Comparison of ENCODE assay signal across 9 cellular contexts in genomic region chr7:105656922-105657521, GRCh38.
DNase-seq lines count a peak whose midpoint lies in the region; ATAC-seq and TF ChIP-seq lines count a peak whose summit lies in the region.
"Had no signal": no experiment of that assay in that cellular context is flagged by ENCODE, and none has a peak within 500 bp of the region (broad histone marks: within the 10 kb centered on the region; RNA-seq: fewer than 3 reads in every experiment).

No MANE protein-coding gene starts in this region.

- no peaks in the 10 kb centered on the region for H3K9me3 Mint-ChIP-seq in activated naive CD4-positive, alpha-beta T cell treated with anti-CD3 and anti-CD28 coated beads for 36 hours
- H3K9me3 Mint-ChIP-seq: IgD-negative memory B cell had no signal

- intact Hi-C loops in activated naive CD4-positive, alpha-beta T cell treated with anti-CD3 and anti-CD28 coated beads for 36 hours (cut with micrococcal nuclease), result loop anchor here (1.0 to 2.0 kb wide), 2 partner anchors 104 to 352 kb away; no protein-coding TSS in a partner anchor

- H3K4me1 Mint-ChIP-seq in activated naive CD4-positive, alpha-beta T cell treated with anti-CD3 and anti-CD28 coated beads for 36 hours (ENCODE audit: low read depth), result peaks cover 2% of the 10 kb centered on the region

- H3K27ac ChIP-seq in SJCRH30, result no peak overlapping the region

- H3K27me3 ChIP-seq in BJ (ENCODE audit: control insufficient read depth, insufficient read depth, low read length) (no peaks in the 10 kb centered on the region), SJCRH30 (no peaks in the 10 kb centered on the region)

- POLR2A ChIA-PET in BJ (lab: Charles Lee), result interaction anchor here (0.5 kb wide), 2 partner anchors 240 to 455 kb away, joined by 4 to 5 read pairs; partner anchors contain the start of gene SYPL1

- no peaks in the 10 kb centered on the region for H3K4me1 ChIP-seq in SJCRH30

- ATAC-seq in GM21360 (IDR thresholded peaks at IDR 0.05; ENCODE audit: unreplicated experiment) (peak; percentile 56), HG03108 (IDR thresholded peaks at IDR 0.05; ENCODE audit: unreplicated experiment) (no peak), GM18517 (IDR thresholded peaks at IDR 0.05; ENCODE audit: unreplicated experiment) (no peak)

- H3K9me3 ChIP-seq in SJCRH30 (replicated peaks), result no peaks in the 10 kb centered on the region

- H3K36me3 ChIP-seq in BJ (ENCODE audit: control insufficient read depth, insufficient read depth, low read length) (no peaks in the 10 kb centered on the region), SJCRH30 (no peaks in the 10 kb centered on the region)

- CTCF ChIA-PET in BJ (lab: Yijun Ruan, JAX), result interaction anchor here (0.6 to 2.9 kb wide), 13 partner anchors 9 to 387 kb away, joined by 3 to 17 read pairs (median 3); no protein-coding TSS in a partner anchor
- CTCF ChIA-PET in activated naive CD4-positive, alpha-beta T cell treated with anti-CD3 and anti-CD28 coated beads for 36 hours (lab: Charles Lee), result interaction anchor here (0.5 to 3.8 kb wide), 49 partner anchors 10 to 510 kb away, joined by 3 to 55 read pairs (median 4); partner anchors contain the start of gene RINT1

- no peaks in the 10 kb centered on the region for H3K27me3 Mint-ChIP-seq in activated naive CD4-positive, alpha-beta T cell treated with anti-CD3 and anti-CD28 coated beads for 36 hours (ENCODE audit: low read depth)
- H3K27me3 Mint-ChIP-seq: IgD-negative memory B cell had no signal

- TF ChIP-seq CTCF in BJ (IDR thresholded peaks at IDR 0.05; ENCODE audit: insufficient read depth, low read depth, low read length), result peak; percentile 69

- no peak overlapping the region for H3K4me3 ChIP-seq in BJ (ENCODE audit: low read depth, low read length)
- H3K4me3 ChIP-seq in SJCRH30, result no peak overlapping the region

- DNase-seq in BJ (ENCODE audit: low read depth), result no peak
- peak; percentile 49 to 69 for DNase-seq in SJCRH30
- DNase-seq in activated naive CD4-positive, alpha-beta T cell treated with anti-CD3 and anti-CD28 coated beads for 36 hours, result peak; percentile 83
- DNase-seq in kidney glomerular epithelial cell (lab: John Stamatoyannopoulos, UW), result peak; percentile 2
- DNase-seq in stimulated activated CD8-positive, alpha-beta memory T cell treated with anti-CD3 and anti-CD28 coated beads, Interleukin-2, amount 100 ng/mL, for 1 hour (ENCODE audit: low read depth in 2 of 2), result peak; percentile 32 to 46

- no peak overlapping the region for H3K27ac Mint-ChIP-seq in activated naive CD4-positive, alpha-beta T cell treated with anti-CD3 and anti-CD28 coated beads for 36 hours

- H3K4me3 Mint-ChIP-seq in activated naive CD4-positive, alpha-beta T cell treated with anti-CD3 and anti-CD28 coated beads for 36 hours, result no peak overlapping the region
- H3K4me3 Mint-ChIP-seq: IgD-negative memory B cell had no signal

- peaks cover 16% of the 10 kb centered on the region for H3K36me3 Mint-ChIP-seq in activated naive CD4-positive, alpha-beta T cell treated with anti-CD3 and anti-CD28 coated beads for 36 hours (ENCODE audit: low read depth)
